Comparison of ENCODE assay signal across 19 cellular contexts in genomic region chr22:41147722-41148121, GRCh38. TPM values are rescaled to one million over a fixed set of nuclear protein-coding genes. Genes with fewer than 3 reads are reported as not detected.
DNase-seq lines count a peak whose midpoint lies in the region; ATAC-seq, FAIRE-seq and TF ChIP-seq lines count a peak whose summit lies in the region.
"Had no signal": no experiment of that assay in that cellular context is flagged by ENCODE, and none has a peak within 500 bp of the region (broad histone marks: within the 10 kb centered on the region; RNA-seq: fewer than 3 reads in every experiment).

No MANE protein-coding gene starts in this region.

- TF ChIP-seq EP300 in HepG2 (IDR thresholded peaks at IDR 0.05; ENCODE audit: low read depth in 2 of 2, low read length in 2 of 2) (no peak), HepG2 (CRISPR knock-in tag; IDR thresholded peaks at IDR 0.05; ENCODE audit: borderline replicate concordance) (no peak)

- H3K23ac ChIP-seq in trophoblast cell (ENCODE audit: low read length): no peak overlapping the region

- no peaks in the 10 kb centered on the region for H4K20me1 ChIP-seq in HepG2 (ENCODE audit: insufficient read depth, low read length)

- in situ Hi-C loops in HepG2 (cut with HindIII; ENCODE audit: extremely low pct_ligation_motif_present, low pct_unique_long_range_greater_than_20kb): no loop called here

- H2BK12ac ChIP-seq in trophoblast cell (ENCODE audit: low read length): no peak overlapping the region

- H3K27me3 ChIP-seq in HepG2 (ENCODE audit: control insufficient read depth in 1 of 2, insufficient read depth in 2 of 2, low read length in 2 of 2): no peaks in the 10 kb centered on the region
- H3K27me3 ChIP-seq in right lobe of liver: no peaks in the 10 kb centered on the region
- H3K27me3 ChIP-seq in trophoblast cell (ENCODE audit: insufficient read depth, low read length): no peaks in the 10 kb centered on the region
- no peaks in the 10 kb centered on the region for H3K27me3 ChIP-seq in thyroid gland

- CTCF ChIA-PET in HepG2 (lab: Yijun Ruan, JAX; ENCODE audit: low intra/inter-chr PET ratio, low total read pairs): no interaction called here

- DNase-seq in HepG2 (ENCODE audit: low spot score) (no peak), right lobe of liver (no peak), iPS-NIHi11 (ENCODE audit: low spot score) (peak; percentile 49), trophoblast cell (no peak), thyroid gland (no peak), NCI-H1694 treated with DMSO at 0.1 percent for 48 hours (lab: John Stamatoyannopoulos, UW) (no peak), GM10266 (ENCODE audit: extremely low spot score) (no peak)
- DNase-seq: DMS79, MV-4-11, NCI-H187 treated with DMSO at 0.1 percent for 48 hours, NCI-H2227 treated with DMSO at 0.1 percent for 48 hours, NCI-H510A treated with DMSO at 0.1 percent for 48 hours, NCI-H774, OCI-M1, SHP77 had no signal

- TF ChIP-seq POLR2A in HepG2 (IDR thresholded peaks at IDR 0.05; ENCODE audit: insufficient read depth in 1 of 2, low read depth in 2 of 2, low read length in 2 of 2) (no peak), right lobe of liver (IDR thresholded peaks at IDR 0.05) (no peak), thyroid gland (IDR thresholded peaks at IDR 0.05) (no peak)

- TF ChIP-seq RAD21 in HepG2 (CRISPR knock-in tag; IDR thresholded peaks at IDR 0.05): no peak

- H4K91ac ChIP-seq in trophoblast cell (ENCODE audit: low read depth, low read length): no peak overlapping the region

- no peak overlapping the region for H4K12ac ChIP-seq in trophoblast cell (ENCODE audit: low read depth, low read length)

- TF ChIP-seq CTCF in HepG2 (CRISPR knock-in tag; IDR thresholded peaks at IDR 0.05) (no peak), right lobe of liver (IDR thresholded peaks at IDR 0.05) (no peak), thyroid gland (IDR thresholded peaks at IDR 0.05) (no peak), GM10266 (IDR thresholded peaks at IDR 0.05; ENCODE audit: control insufficient read depth, insufficient read depth, low read depth, missing control alignments) (no peak)

- H3K14ac ChIP-seq in trophoblast cell (ENCODE audit: low read length): no peak overlapping the region

- H3K27ac ChIP-seq in HepG2 (ENCODE audit: extremely low read length, insufficient read depth, low read length): no peak overlapping the region
- H3K27ac ChIP-seq in right lobe of liver: no peak overlapping the region
- H3K27ac ChIP-seq in trophoblast cell (ENCODE audit: low read depth, low read length): no peak overlapping the region
- no peak overlapping the region for H3K27ac ChIP-seq in thyroid gland
- H3K27ac ChIP-seq: C4-2B, KMS-11, SK-N-MC had no signal

- H3K9ac ChIP-seq in HepG2 (ENCODE audit: insufficient read depth, low read depth, low read length) (no peak overlapping the region), trophoblast cell (ENCODE audit: low read length) (no peak overlapping the region)
- H3K9ac ChIP-seq: KMS-11 had no signal

- BruUV-seq in HepG2 (replicated peaks; lab: Mats Ljungman, UMichigan): no TSS peak

- H3K79me2 ChIP-seq in HepG2 (ENCODE audit: insufficient read depth, low read length): no peaks in the 10 kb centered on the region
- no peaks in the 10 kb centered on the region for H3K79me2 ChIP-seq in trophoblast cell (ENCODE audit: control insufficient read depth, insufficient read depth, low read length, poor library complexity)

- WGBS in HepG2 (ENCODE audit: low lambda C conversion rate): 95% methylated on average over 5 of the region's 5 CpGs
- 73% methylated on average over 5 of the region's 5 CpGs for WGBS in right lobe of liver (ENCODE audit: insufficient coverage, low coverage, low lambda C conversion rate, missing lambda C conversion rate)
- no CpG with 5 or more reads among the region's 5 CpGs for WGBS in trophoblast cell (ENCODE audit: extremely low coverage, insufficient coverage, insufficient read length)
- WGBS in thyroid gland, 2 donors: 88% methylated on average over 5 of the region's 5 CpGs

- H4K8ac ChIP-seq in trophoblast cell (ENCODE audit: low read depth, low read length): no peak overlapping the region

- H3K9me3 ChIP-seq in HepG2 (ENCODE audit: low read length) (no peaks in the 10 kb centered on the region), right lobe of liver (no peaks in the 10 kb centered on the region), trophoblast cell (ENCODE audit: insufficient read depth, low read depth, low read length) (no peaks in the 10 kb centered on the region), thyroid gland (no peaks in the 10 kb centered on the region)

- no peak overlapping the region for H2AFZ ChIP-seq in HepG2 (ENCODE audit: low read length)
- no peak overlapping the region for H2AFZ ChIP-seq in trophoblast cell (ENCODE audit: insufficient read depth, low read length, poor library complexity)

- peaks cover 23 to 89% of the 10 kb centered on the region in 2 experiments for H3K36me3 ChIP-seq in HepG2 (replicated peaks in 1 of 2; ENCODE audit: control insufficient read depth in 1 of 2, insufficient read depth in 2 of 2, low read length in 2 of 2)
- peaks cover 27 to 97% (median 69%) of the 10 kb centered on the region in 4 donors for H3K36me3 ChIP-seq in right lobe of liver
- peaks cover 47 to 56% of the 10 kb centered on the region in 2 experiments for H3K36me3 ChIP-seq in trophoblast cell (ENCODE audit: control insufficient read depth in 1 of 2, insufficient read depth in 2 of 2, low read length in 2 of 2)
- peaks cover 72 to 75% of the 10 kb centered on the region in 2 donors for H3K36me3 ChIP-seq in thyroid gland

- no peak for FAIRE-seq in HepG2 (lab: Jason Lieb, UNC)

- ATAC-seq in HepG2 (no peak), right lobe of liver (no peak)

- H3K4me2 ChIP-seq in HepG2 (ENCODE audit: low read depth, low read length) (no peak overlapping the region), trophoblast cell (ENCODE audit: low read length) (no peak overlapping the region)
- H3K4me2 ChIP-seq: KMS-11 had no signal

- H3K18ac ChIP-seq in trophoblast cell (ENCODE audit: low read length): peak overlapping the region; percentile 46

- no peak overlapping the region for H3K4ac ChIP-seq in trophoblast cell (ENCODE audit: low read depth, low read length)

- POLR2A ChIA-PET in HepG2 (lab: Yijun Ruan, JAX): no interaction called here

- no peak overlapping the region for H2AK5ac ChIP-seq in trophoblast cell (ENCODE audit: low read length)

- H3K4me1 ChIP-seq in HepG2 (ENCODE audit: insufficient read depth, low read length) (no peaks in the 10 kb centered on the region), right lobe of liver (no peaks in the 10 kb centered on the region), trophoblast cell (ENCODE audit: control insufficient read depth in 1 of 2, insufficient read depth in 2 of 2, low read length in 2 of 2) (no peaks in the 10 kb centered on the region), thyroid gland (peaks cover 7 to 14% of the 10 kb centered on the region in 2 donors)

- H3K4me3 ChIP-seq in HepG2 (replicated peaks in 1 of 3; ENCODE audit: insufficient read depth in 1 of 3, low read depth in 2 of 3, low read length in 3 of 3): no peak overlapping the region
- H3K4me3 ChIP-seq in right lobe of liver: no peak overlapping the region
- H3K4me3 ChIP-seq in trophoblast cell (ENCODE audit: low read depth, low read length): no peak overlapping the region
- no peak overlapping the region for H3K4me3 ChIP-seq in thyroid gland (replicated peaks in 1 of 3)
- H3K4me3 ChIP-seq: SK-N-MC had no signal

- no peak overlapping the region for H2BK120ac ChIP-seq in trophoblast cell (ENCODE audit: insufficient read depth, low read length, poor library complexity)

- intact Hi-C loops in HepG2 (cut with micrococcal nuclease; ENCODE audit: unreplicated experiment): no loop called here
- intact Hi-C loops in right lobe of liver (cut with DNase I): no loop called here
- intact Hi-C loops in thyroid gland (cut with DNase I): no loop called here

- no peaks in the 10 kb centered on the region for H3K79me1 ChIP-seq in trophoblast cell (ENCODE audit: low read length)

- no peak overlapping the region for H2BK5ac ChIP-seq in trophoblast cell (ENCODE audit: low read depth, low read length, poor library complexity)

RNA-seq across cellular contexts. Expression of gene EP300, which starts 55.3 kb away (rescaled TPM):
- total RNA-seq in HepG2 (2016; rRNA removed; fragmentation: Illumina TruSeq; extraction: Trizol) (14.9 and 30.9 TPM in 2 replicates), right lobe of liver (100 to 1,000 TPM in 1 of 6 experiments, 10 to 100 TPM in 5; 23.1 to 121 (median 31.3) TPM), thyroid gland (100 to 1,000 TPM in 2 of 4 donors, 10 to 100 TPM in 2; 72.9 to 163 (median 120) TPM)
- total RNA-seq in HepG2 (2016; cell fraction: cytosol; rRNA removed; fragmentation: Illumina TruSeq; extraction: Trizol; ENCODE audit: low read depth): 22.1 and 25.3 TPM in 2 replicates
- total RNA-seq in HepG2 (2016; cell fraction: insoluble cytoplasmic fraction; rRNA removed; fragmentation: Illumina TruSeq; extraction: Trizol): 14.4 and 25.6 TPM in 2 replicates
- 15.9 and 22.0 TPM in 2 replicates for total RNA-seq in HepG2 (2016; cell fraction: membrane; rRNA removed; fragmentation: Illumina TruSeq; extraction: Trizol)
- 38.0 and 49.0 TPM in 2 replicates for total RNA-seq in HepG2 (2016; cell fraction: nucleus; rRNA removed; fragmentation: Illumina TruSeq; extraction: Trizol)
- 13.6 and 15.3 TPM in 2 replicates for polyA plus RNA-seq in HepG2 (2011; rRNA removed)
- 5.2 and 8.5 TPM in 2 replicates for polyA plus RNA-seq in HepG2 (2011; cell fraction: cytosol; rRNA removed)
- polyA plus RNA-seq in HepG2 (2011; cell fraction: nucleus; rRNA removed): 33.5 and 39.2 TPM in 2 replicates
- polyA plus RNA-seq in HepG2 (2012): 29.8 and 32.4 TPM in 2 replicates
- polyA plus RNA-seq in HepG2 (2016; cell fraction: cytosol; fragmentation: Illumina TruSeq; extraction: Trizol; ENCODE audit: low read depth): 0.42 and 0.45 TPM in 2 replicates
- 10.3 and 16.2 TPM in 2 replicates for polyA plus RNA-seq in HepG2 (2016; cell fraction: insoluble cytoplasmic fraction; fragmentation: Illumina TruSeq; extraction: Trizol; ENCODE audit: low read depth)
- 1.1 and 1.3 TPM in 2 replicates for polyA plus RNA-seq in HepG2 (2016; cell fraction: membrane; fragmentation: Illumina TruSeq; extraction: Trizol; ENCODE audit: low read depth)
- polyA plus RNA-seq in HepG2 (2016; cell fraction: nucleus; fragmentation: Illumina TruSeq; extraction: Trizol; ENCODE audit: insufficient read depth, low read depth): 42.6 and 45.3 TPM in 2 replicates
- 49.2 and 106 TPM in 2 replicates for polyA minus RNA-seq in HepG2 (2011; rRNA and poly(A)+ RNA removed; ENCODE audit: low replicate concordance)
- polyA minus RNA-seq in HepG2 (2011; cell fraction: cytosol; rRNA and poly(A)+ RNA removed): 35.1 and 35.6 TPM in 2 replicates
- 77.9 and 102 TPM in 2 replicates for polyA minus RNA-seq in HepG2 (2011; cell fraction: nucleus; rRNA and poly(A)+ RNA removed)
- polyA plus RNA-seq in PFSK-1 (2012; ENCODE audit: insufficient read length, low read depth): 35.6 TPM
- polyA plus RNA-seq in trophoblast cell (2013): 48.1 and 49.7 TPM in 2 replicates

RNA-seq across cellular contexts. Expression of gene L3MBTL2, which starts 57.4 kb away (rescaled TPM):
- total RNA-seq in HepG2 (2016; rRNA removed; fragmentation: Illumina TruSeq; extraction: Trizol): 33.7 and 37.6 TPM in 2 replicates
- 2.0 and 2.6 TPM in 2 replicates for total RNA-seq in HepG2 (2016; cell fraction: cytosol; rRNA removed; fragmentation: Illumina TruSeq; extraction: Trizol; ENCODE audit: low read depth)
- total RNA-seq in HepG2 (2016; cell fraction: insoluble cytoplasmic fraction; rRNA removed; fragmentation: Illumina TruSeq; extraction: Trizol): 33.9 and 35.3 TPM in 2 replicates
- 9.5 and 10.0 TPM in 2 replicates for total RNA-seq in HepG2 (2016; cell fraction: membrane; rRNA removed; fragmentation: Illumina TruSeq; extraction: Trizol)
- 18.8 and 19.9 TPM in 2 replicates for total RNA-seq in HepG2 (2016; cell fraction: nucleus; rRNA removed; fragmentation: Illumina TruSeq; extraction: Trizol)
- polyA plus RNA-seq in HepG2 (2011; rRNA removed): 13.8 and 15.2 TPM in 2 replicates
- 11.1 and 12.2 TPM in 2 replicates for polyA plus RNA-seq in HepG2 (2011; cell fraction: cytosol; rRNA removed)
- polyA plus RNA-seq in HepG2 (2011; cell fraction: nucleus; rRNA removed): 22.6 and 24.9 TPM in 2 replicates
- polyA plus RNA-seq in HepG2 (2012): 8.5 and 9.8 TPM in 2 replicates
- 1.4 and 1.9 TPM in 2 replicates for polyA plus RNA-seq in HepG2 (2016; cell fraction: cytosol; fragmentation: Illumina TruSeq; extraction: Trizol; ENCODE audit: low read depth)
- polyA plus RNA-seq in HepG2 (2016; cell fraction: insoluble cytoplasmic fraction; fragmentation: Illumina TruSeq; extraction: Trizol; ENCODE audit: low read depth): 23.7 and 29.8 TPM in 2 replicates
- polyA plus RNA-seq in HepG2 (2016; cell fraction: membrane; fragmentation: Illumina TruSeq; extraction: Trizol; ENCODE audit: low read depth): 4.5 and 4.6 TPM in 2 replicates
- 29.0 and 31.3 TPM in 2 replicates for polyA plus RNA-seq in HepG2 (2016; cell fraction: nucleus; fragmentation: Illumina TruSeq; extraction: Trizol; ENCODE audit: insufficient read depth, low read depth)
- 21.4 and 43.9 TPM in 2 replicates for polyA minus RNA-seq in HepG2 (2011; rRNA and poly(A)+ RNA removed; ENCODE audit: low replicate concordance)
- 8.2 and 8.3 TPM in 2 replicates for polyA minus RNA-seq in HepG2 (2011; cell fraction: cytosol; rRNA and poly(A)+ RNA removed)
- 10.6 and 11.2 TPM in 2 replicates for polyA minus RNA-seq in HepG2 (2011; cell fraction: nucleus; rRNA and poly(A)+ RNA removed)
- total RNA-seq in right lobe of liver: 10 to 100 TPM in 4 of 6 experiments, 1 to 10 TPM in 2; 6.6 to 11.7 (median 10.4) TPM
- polyA plus RNA-seq in PFSK-1 (2012; ENCODE audit: insufficient read length, low read depth): 25.3 TPM
- polyA plus RNA-seq in trophoblast cell (2013): 9.8 and 10.5 TPM in 2 replicates
- 10 to 100 TPM; 17.2 to 29.2 (median 20.7) TPM for total RNA-seq in thyroid gland
